In the genomic region with DNA sequence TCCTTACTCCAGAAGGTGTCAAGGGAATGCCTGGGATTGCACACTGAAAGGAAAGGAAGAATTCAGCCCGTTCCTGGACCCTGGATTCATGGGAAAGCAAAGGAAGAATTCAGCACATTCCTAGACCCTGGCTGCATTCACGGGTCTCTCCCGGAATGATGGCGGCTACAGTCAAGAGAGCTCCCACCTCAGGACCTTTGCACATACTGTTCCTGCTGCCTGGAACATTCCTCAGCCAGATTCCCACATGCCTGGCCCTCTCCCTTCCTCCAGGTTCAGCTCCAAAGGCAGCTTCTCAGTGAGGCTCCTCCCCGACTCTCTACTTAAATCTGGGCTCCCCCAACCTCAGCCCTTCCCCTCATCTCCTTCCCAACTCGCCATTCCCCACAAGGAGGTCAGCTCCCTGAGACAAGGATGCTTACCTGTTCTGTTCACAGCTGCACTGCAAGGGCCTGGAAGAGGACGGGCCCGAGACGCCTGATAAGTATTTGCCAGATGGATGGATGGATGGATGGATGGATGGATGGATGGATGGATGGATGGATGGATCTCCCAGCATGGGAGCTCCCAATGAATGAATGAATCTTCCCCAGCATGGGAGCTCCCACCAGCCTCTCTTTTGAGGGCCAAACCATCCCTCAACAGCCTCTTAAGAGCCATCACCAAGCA, we compare ENCODE assay signal across 17 cellular contexts.
DNase-seq lines count a peak whose midpoint lies in the region; ATAC-seq and TF ChIP-seq lines count a peak whose summit lies in the region.
"Had no signal": no experiment of that assay in that cellular context is flagged by ENCODE, and none has a peak within 500 bp of the region (broad histone marks: within the 10 kb centered on the region; RNA-seq: fewer than 3 reads in every experiment).

No MANE protein-coding gene starts in this region.

- TF ChIP-seq EP300 in esophagus muscularis mucosa (IDR thresholded peaks at IDR 0.05): no peak
- TF ChIP-seq EP300 in suprapubic skin (IDR thresholded peaks at IDR 0.05): no peak

- H3K27ac Mint-ChIP-seq in type B pancreatic cell: no peak overlapping the region

- H3K9me3 Mint-ChIP-seq in type B pancreatic cell: no peaks in the 10 kb centered on the region
- H3K9me3 Mint-ChIP-seq: IgD-negative memory B cell had no signal

- H3K4me3 ChIP-seq in esophagus muscularis mucosa (no peak overlapping the region), suprapubic skin (no peak overlapping the region)
- H3K4me3 ChIP-seq: BLaER1, GM12878 had no signal

- H3K4me3 Mint-ChIP-seq in type B pancreatic cell: no peak overlapping the region
- H3K4me3 Mint-ChIP-seq: IgD-negative memory B cell had no signal

- peak; percentile 11 for DNase-seq in Right ventricle myocardium superior
- DNase-seq in left ventricle myocardium superior: no peak
- no peak for DNase-seq in esophagus muscularis mucosa (ENCODE audit: extremely low spot score)
- DNase-seq in type B pancreatic cell (ENCODE audit: extremely low spot score, unreplicated experiment): no peak
- DNase-seq in AML-193 (lab: John Stamatoyannopoulos, UW): no peak
- DNase-seq in suprapubic skin (ENCODE audit: low spot score in 2 of 2): no peak
- DNase-seq: GDM1; HCEC 1CT; NCI-H1417; NCI-H1930; NCI-H446; NK-92 treated with Interleukin-12 subunit alpha and Interleukin-12 subunit beta, amount 100 ng/mL, for 24 hours had no signal

- TF ChIP-seq CTCF in esophagus muscularis mucosa (IDR thresholded peaks at IDR 0.05) (no peak), type B pancreatic cell (conservative IDR thresholded peaks at IDR 0.05) (no peak), suprapubic skin (IDR thresholded peaks at IDR 0.05) (no peak)

- peaks cover 26% of the 10 kb centered on the region for H3K4me1 Mint-ChIP-seq in type B pancreatic cell (ENCODE audit: unreplicated experiment)

- intact Hi-C loops in Right ventricle myocardium superior (cut with DNase I) (no loop called here), left ventricle myocardium superior (cut with micrococcal nuclease) (no loop called here), esophagus muscularis mucosa (cut with DNase I) (no loop called here)

- H3K36me3 Mint-ChIP-seq in type B pancreatic cell: no peaks in the 10 kb centered on the region

- ATAC-seq in Right ventricle myocardium superior (ENCODE audit: poor library complexity) (no peak), left ventricle myocardium superior (no peak)
- ATAC-seq in activated CD4-positive, CD25-positive, alpha-beta regulatory T cell treated with anti-CD3 and anti-CD28 coated beads, Interleukin-2, amount 50 U/mL, for 24 hours: no peak
- ATAC-seq: GM12878 had no signal

- TF ChIP-seq POLR2A in esophagus muscularis mucosa (IDR thresholded peaks at IDR 0.05; ENCODE audit: low read depth) (no peak), suprapubic skin (IDR thresholded peaks at IDR 0.05) (no peak)

- H3K36me3 ChIP-seq in esophagus muscularis mucosa (peaks cover 16 to 71% (median 39%) of the 10 kb centered on the region in 4 donors), suprapubic skin (peaks cover 52% of the 10 kb centered on the region)

- no peaks in the 10 kb centered on the region for H3K9me3 ChIP-seq in esophagus muscularis mucosa
- H3K9me3 ChIP-seq in suprapubic skin: no peaks in the 10 kb centered on the region
- H3K9me3 ChIP-seq: BLaER1 had no signal

- WGBS in esophagus muscularis mucosa: 95% methylated on average over 9 of the region's 9 CpGs
- WGBS in suprapubic skin: 96% methylated on average over 9 of the region's 9 CpGs

- no peaks in the 10 kb centered on the region for H3K27me3 ChIP-seq in esophagus muscularis mucosa
- no peaks in the 10 kb centered on the region for H3K27me3 ChIP-seq in layer of hippocampus (ENCODE audit: control insufficient read depth, insufficient read depth, low read length)
- no peaks in the 10 kb centered on the region for H3K27me3 ChIP-seq in suprapubic skin
- H3K27me3 ChIP-seq: BLaER1 had no signal

- H3K4me1 ChIP-seq in esophagus muscularis mucosa: peaks cover 39 to 98% (median 80%) of the 10 kb centered on the region in 4 donors
- H3K4me1 ChIP-seq in suprapubic skin: peaks cover 15% of the 10 kb centered on the region

- H3K27ac ChIP-seq in esophagus muscularis mucosa (replicated peaks in 1 of 4) (peak overlapping the region; percentile 55 to 83 (median 77)), layer of hippocampus (ENCODE audit: low read depth, low read length) (peak overlapping the region; percentile 48), suprapubic skin (no peak overlapping the region)
- H3K27ac ChIP-seq: BLaER1 had no signal

- no peaks in the 10 kb centered on the region for H3K27me3 Mint-ChIP-seq in type B pancreatic cell
- H3K27me3 Mint-ChIP-seq: IgD-negative memory B cell had no signal
